ENCODE assay signal across 1 cellular context in the genomic region with DNA sequence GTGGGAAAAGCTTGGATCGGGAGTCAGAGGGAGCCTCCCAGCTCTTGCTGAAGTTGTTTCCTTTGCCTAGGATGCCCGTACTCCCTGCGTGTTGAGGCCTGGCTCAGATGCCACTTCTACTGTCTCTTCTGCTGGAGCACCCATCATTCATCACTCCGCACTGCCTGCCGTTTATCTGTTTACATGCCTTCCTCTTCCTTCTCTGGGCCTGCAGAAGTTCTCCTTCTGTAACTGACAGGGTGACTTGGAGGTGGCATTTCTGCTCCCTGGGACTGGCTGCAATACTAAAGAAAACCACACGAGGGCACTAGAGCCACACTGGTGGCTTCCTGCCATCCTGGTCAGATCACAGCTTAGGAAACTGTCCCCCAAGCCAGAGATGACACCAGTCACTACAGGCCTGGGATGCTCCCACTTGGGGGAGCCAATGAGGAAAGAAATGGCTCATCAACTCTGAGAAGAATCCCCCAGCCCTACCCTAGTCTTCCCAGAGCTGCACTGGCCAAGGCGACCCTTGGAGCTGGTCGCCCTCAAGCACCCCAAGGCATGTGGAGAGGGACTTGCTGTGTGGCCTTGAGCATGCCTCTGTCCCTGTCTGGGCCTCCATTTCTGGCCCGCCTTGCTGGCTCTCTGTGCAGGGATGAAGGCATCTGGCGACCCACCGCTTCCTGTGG.
A peak's percentile ranks its signal among the peaks of the same experiment; 100 is the strongest.
TF ChIP-seq lines count a peak whose summit lies in the region.

No MANE protein-coding gene starts in this region.

TF ChIP-seq in HepG2, 621 proteins besides CTCF, POLR2A, EP300 and RAD21 (continued from another document and continues in another):
- TF ChIP-seq, protein P1, sequence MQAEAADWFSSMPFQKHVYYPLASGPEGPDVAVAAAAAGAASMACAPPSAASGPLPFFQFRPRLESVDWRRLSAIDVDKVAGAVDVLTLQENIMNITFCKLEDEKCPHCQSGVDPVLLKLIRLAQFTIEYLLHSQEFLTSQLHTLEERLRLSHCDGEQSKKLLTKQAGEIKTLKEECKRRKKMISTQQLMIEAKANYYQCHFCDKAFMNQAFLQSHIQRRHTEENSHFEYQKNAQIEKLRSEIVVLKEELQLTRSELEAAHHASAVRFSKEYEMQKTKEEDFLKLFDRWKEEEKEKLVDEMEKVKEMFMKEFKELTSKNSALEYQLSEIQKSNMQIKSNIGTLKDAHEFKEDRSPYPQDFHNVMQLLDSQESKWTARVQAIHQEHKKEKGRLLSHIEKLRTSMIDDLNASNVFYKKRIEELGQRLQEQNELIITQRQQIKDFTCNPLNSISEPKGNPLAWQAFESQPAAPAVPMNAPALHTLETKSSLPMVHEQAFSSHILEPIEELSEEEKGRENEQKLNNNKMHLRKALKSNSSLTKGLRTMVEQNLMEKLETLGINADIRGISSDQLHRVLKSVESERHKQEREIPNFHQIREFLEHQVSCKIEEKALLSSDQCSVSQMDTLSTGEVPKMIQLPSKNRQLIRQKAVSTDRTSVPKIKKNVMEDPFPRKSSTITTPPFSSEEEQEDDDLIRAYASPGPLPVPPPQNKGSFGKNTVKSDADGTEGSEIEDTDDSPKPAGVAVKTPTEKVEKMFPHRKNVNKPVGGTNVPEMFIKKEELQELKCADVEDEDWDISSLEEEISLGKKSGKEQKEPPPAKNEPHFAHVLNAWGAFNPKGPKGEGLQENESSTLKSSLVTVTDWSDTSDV (CRISPR knock-in tag; IDR thresholded peaks at IDR 0.05), result no peak
- TF ChIP-seq SALL2 (CRISPR knock-in tag; IDR thresholded peaks at IDR 0.05) (no peak), ZNF263 (CRISPR knock-in tag; IDR thresholded peaks at IDR 0.05) (no peak), ZNF598 (CRISPR knock-in tag; IDR thresholded peaks at IDR 0.05; ENCODE audit: borderline replicate concordance) (peak; percentile 83; the same call in 1 of the 2 replicates), ZNF780A (CRISPR knock-in tag; IDR thresholded peaks at IDR 0.05) (no peak), PCBP2 (optimal IDR thresholded peaks at IDR 0.05; ENCODE audit: low read depth, low read length, poor library complexity, severe bottlenecking) (no peak), ZFAT (CRISPR knock-in tag; conservative IDR thresholded peaks at IDR 0.05) (no peak), GFI1 (CRISPR knock-in tag; IDR thresholded peaks at IDR 0.05; ENCODE audit: borderline replicate concordance) (no peak), MXI1 (IDR thresholded peaks at IDR 0.05; ENCODE audit: borderline replicate concordance, low read depth, low read length) (peak; percentile 30; the same call in 1 of the 3 replicates), ZNF350 (CRISPR knock-in tag; IDR thresholded peaks at IDR 0.05; ENCODE audit: borderline replicate concordance, low read depth) (peak; percentile 33; the same call in 1 of the 2 replicates), MTA3 (CRISPR knock-in tag; IDR thresholded peaks at IDR 0.05) (no peak), ZKSCAN8 (CRISPR knock-in tag; IDR thresholded peaks at IDR 0.05; ENCODE audit: borderline replicate concordance) (0 out of 2 replicates have a peak, but pooled peaks have one; percentile 32), ZNF326 (CRISPR knock-in tag; IDR thresholded peaks at IDR 0.05; ENCODE audit: borderline replicate concordance) (peak; percentile 54; the same call in 1 of the 2 replicates), ZNF136 (CRISPR knock-in tag; IDR thresholded peaks at IDR 0.05; ENCODE audit: low read depth) (0 out of 2 replicates have a peak, but pooled peaks have one; percentile 63), TOE1 (CRISPR knock-in tag; IDR thresholded peaks at IDR 0.05) (0 out of 2 replicates have a peak, but pooled peaks have one; percentile 34), SOX13 (IDR thresholded peaks at IDR 0.05) (no peak), SOX13 (CRISPR knock-in tag; conservative IDR thresholded peaks at IDR 0.05 in 1 of 2, IDR thresholded peaks at IDR 0.05 in 1 of 2) (peak in 1 of 2 experiments; percentile 36; a peak in 2 of 4 replicates), TBX2 (CRISPR knock-in tag; IDR thresholded peaks at IDR 0.05; ENCODE audit: borderline replicate concordance) (peak; percentile 24; the same call in 1 of the 2 replicates), ZNF709 (CRISPR knock-in tag; IDR thresholded peaks at IDR 0.05) (no peak), ZNF446 (CRISPR knock-in tag; IDR thresholded peaks at IDR 0.05) (no peak), SIN3A (IDR thresholded peaks at IDR 0.05; ENCODE audit: borderline replicate concordance, low read depth, low read length) (peak; percentile 32; the same call in 1 of the 2 replicates), ZNF33B (CRISPR knock-in tag; IDR thresholded peaks at IDR 0.05) (0 out of 2 replicates have a peak, but pooled peaks have one; percentile 62), AKAP8 (CRISPR knock-in tag; IDR thresholded peaks at IDR 0.05) (peak; percentile 84), SMAD3 (CRISPR knock-in tag; IDR thresholded peaks at IDR 0.05) (0 out of 2 replicates have a peak, but pooled peaks have one; percentile 34), ZNF816 (CRISPR knock-in tag; IDR thresholded peaks at IDR 0.05; ENCODE audit: borderline replicate concordance) (no peak), KDM4B (CRISPR knock-in tag; IDR thresholded peaks at IDR 0.05) (peak; percentile 33; the same call in 1 of the 2 replicates), ZNF337 (CRISPR knock-in tag; IDR thresholded peaks at IDR 0.05; ENCODE audit: borderline replicate concordance, low read depth) (no peak), MYC (CRISPR knock-in tag; IDR thresholded peaks at IDR 0.05; ENCODE audit: borderline replicate concordance) (no peak), ZNF317 (CRISPR knock-in tag; IDR thresholded peaks at IDR 0.05) (no peak), PHF8 (CRISPR knock-in tag; IDR thresholded peaks at IDR 0.05) (peak; percentile 19; the same call in 1 of the 2 replicates), MIER3 (CRISPR knock-in tag; IDR thresholded peaks at IDR 0.05; ENCODE audit: borderline replicate concordance) (peak; percentile 35; the same call in 1 of the 2 replicates), HOXA9 (CRISPR knock-in tag; IDR thresholded peaks at IDR 0.05; ENCODE audit: borderline replicate concordance) (no peak), SAFB2 (CRISPR knock-in tag; IDR thresholded peaks at IDR 0.05; ENCODE audit: borderline replicate concordance, low read depth) (no peak; the same call in 1 of the 2 replicates), SSRP1 (CRISPR knock-in tag; IDR thresholded peaks at IDR 0.05) (peak; percentile 58; the same call in 1 of the 2 replicates), JUNB (CRISPR knock-in tag; IDR thresholded peaks at IDR 0.05; ENCODE audit: borderline replicate concordance) (no peak)
- TF ChIP-seq, protein P2, sequence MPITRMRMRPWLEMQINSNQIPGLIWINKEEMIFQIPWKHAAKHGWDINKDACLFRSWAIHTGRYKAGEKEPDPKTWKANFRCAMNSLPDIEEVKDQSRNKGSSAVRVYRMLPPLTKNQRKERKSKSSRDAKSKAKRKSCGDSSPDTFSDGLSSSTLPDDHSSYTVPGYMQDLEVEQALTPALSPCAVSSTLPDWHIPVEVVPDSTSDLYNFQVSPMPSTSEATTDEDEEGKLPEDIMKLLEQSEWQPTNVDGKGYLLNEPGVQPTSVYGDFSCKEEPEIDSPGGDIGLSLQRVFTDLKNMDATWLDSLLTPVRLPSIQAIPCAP (CRISPR knock-in tag; IDR thresholded peaks at IDR 0.05; ENCODE audit: low read depth), result no peak
- TF ChIP-seq, protein P3, sequence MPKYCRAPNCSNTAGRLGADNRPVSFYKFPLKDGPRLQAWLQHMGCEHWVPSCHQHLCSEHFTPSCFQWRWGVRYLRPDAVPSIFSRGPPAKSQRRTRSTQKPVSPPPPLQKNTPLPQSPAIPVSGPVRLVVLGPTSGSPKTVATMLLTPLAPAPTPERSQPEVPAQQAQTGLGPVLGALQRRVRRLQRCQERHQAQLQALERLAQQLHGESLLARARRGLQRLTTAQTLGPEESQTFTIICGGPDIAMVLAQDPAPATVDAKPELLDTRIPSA (CRISPR knock-in tag; IDR thresholded peaks at IDR 0.05; ENCODE audit: borderline replicate concordance), result no peak
- TF ChIP-seq, protein P4, sequence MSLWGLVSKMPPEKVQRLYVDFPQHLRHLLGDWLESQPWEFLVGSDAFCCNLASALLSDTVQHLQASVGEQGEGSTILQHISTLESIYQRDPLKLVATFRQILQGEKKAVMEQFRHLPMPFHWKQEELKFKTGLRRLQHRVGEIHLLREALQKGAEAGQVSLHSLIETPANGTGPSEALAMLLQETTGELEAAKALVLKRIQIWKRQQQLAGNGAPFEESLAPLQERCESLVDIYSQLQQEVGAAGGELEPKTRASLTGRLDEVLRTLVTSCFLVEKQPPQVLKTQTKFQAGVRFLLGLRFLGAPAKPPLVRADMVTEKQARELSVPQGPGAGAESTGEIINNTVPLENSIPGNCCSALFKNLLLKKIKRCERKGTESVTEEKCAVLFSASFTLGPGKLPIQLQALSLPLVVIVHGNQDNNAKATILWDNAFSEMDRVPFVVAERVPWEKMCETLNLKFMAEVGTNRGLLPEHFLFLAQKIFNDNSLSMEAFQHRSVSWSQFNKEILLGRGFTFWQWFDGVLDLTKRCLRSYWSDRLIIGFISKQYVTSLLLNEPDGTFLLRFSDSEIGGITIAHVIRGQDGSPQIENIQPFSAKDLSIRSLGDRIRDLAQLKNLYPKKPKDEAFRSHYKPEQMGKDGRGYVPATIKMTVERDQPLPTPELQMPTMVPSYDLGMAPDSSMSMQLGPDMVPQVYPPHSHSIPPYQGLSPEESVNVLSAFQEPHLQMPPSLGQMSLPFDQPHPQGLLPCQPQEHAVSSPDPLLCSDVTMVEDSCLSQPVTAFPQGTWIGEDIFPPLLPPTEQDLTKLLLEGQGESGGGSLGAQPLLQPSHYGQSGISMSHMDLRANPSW (CRISPR knock-in tag; IDR thresholded peaks at IDR 0.05; ENCODE audit: borderline replicate concordance), result 0 out of 2 replicates have a peak, but pooled peaks have one; percentile 52
- TF ChIP-seq, protein P5, sequence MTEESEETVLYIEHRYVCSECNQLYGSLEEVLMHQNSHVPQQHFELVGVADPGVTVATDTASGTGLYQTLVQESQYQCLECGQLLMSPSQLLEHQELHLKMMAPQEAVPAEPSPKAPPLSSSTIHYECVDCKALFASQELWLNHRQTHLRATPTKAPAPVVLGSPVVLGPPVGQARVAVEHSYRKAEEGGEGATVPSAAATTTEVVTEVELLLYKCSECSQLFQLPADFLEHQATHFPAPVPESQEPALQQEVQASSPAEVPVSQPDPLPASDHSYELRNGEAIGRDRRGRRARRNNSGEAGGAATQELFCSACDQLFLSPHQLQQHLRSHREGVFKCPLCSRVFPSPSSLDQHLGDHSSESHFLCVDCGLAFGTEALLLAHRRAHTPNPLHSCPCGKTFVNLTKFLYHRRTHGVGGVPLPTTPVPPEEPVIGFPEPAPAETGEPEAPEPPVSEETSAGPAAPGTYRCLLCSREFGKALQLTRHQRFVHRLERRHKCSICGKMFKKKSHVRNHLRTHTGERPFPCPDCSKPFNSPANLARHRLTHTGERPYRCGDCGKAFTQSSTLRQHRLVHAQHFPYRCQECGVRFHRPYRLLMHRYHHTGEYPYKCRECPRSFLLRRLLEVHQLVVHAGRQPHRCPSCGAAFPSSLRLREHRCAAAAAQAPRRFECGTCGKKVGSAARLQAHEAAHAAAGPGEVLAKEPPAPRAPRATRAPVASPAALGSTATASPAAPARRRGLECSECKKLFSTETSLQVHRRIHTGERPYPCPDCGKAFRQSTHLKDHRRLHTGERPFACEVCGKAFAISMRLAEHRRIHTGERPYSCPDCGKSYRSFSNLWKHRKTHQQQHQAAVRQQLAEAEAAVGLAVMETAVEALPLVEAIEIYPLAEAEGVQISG (CRISPR knock-in tag; IDR thresholded peaks at IDR 0.05), result no peak; the same call in 1 of the 2 replicates
- TF ChIP-seq, protein P6, sequence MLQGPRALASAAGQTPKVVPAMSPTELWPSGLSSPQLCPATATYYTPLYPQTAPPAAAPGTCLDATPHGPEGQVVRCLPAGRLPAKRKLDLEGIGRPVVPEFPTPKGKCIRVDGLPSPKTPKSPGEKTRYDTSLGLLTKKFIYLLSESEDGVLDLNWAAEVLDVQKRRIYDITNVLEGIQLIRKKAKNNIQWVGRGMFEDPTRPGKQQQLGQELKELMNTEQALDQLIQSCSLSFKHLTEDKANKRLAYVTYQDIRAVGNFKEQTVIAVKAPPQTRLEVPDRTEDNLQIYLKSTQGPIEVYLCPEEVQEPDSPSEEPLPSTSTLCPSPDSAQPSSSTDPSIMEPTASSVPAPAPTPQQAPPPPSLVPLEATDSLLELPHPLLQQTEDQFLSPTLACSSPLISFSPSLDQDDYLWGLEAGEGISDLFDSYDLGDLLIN (CRISPR knock-in tag; IDR thresholded peaks at IDR 0.05; ENCODE audit: borderline replicate concordance), result no peak
- TF ChIP-seq, protein P7, sequence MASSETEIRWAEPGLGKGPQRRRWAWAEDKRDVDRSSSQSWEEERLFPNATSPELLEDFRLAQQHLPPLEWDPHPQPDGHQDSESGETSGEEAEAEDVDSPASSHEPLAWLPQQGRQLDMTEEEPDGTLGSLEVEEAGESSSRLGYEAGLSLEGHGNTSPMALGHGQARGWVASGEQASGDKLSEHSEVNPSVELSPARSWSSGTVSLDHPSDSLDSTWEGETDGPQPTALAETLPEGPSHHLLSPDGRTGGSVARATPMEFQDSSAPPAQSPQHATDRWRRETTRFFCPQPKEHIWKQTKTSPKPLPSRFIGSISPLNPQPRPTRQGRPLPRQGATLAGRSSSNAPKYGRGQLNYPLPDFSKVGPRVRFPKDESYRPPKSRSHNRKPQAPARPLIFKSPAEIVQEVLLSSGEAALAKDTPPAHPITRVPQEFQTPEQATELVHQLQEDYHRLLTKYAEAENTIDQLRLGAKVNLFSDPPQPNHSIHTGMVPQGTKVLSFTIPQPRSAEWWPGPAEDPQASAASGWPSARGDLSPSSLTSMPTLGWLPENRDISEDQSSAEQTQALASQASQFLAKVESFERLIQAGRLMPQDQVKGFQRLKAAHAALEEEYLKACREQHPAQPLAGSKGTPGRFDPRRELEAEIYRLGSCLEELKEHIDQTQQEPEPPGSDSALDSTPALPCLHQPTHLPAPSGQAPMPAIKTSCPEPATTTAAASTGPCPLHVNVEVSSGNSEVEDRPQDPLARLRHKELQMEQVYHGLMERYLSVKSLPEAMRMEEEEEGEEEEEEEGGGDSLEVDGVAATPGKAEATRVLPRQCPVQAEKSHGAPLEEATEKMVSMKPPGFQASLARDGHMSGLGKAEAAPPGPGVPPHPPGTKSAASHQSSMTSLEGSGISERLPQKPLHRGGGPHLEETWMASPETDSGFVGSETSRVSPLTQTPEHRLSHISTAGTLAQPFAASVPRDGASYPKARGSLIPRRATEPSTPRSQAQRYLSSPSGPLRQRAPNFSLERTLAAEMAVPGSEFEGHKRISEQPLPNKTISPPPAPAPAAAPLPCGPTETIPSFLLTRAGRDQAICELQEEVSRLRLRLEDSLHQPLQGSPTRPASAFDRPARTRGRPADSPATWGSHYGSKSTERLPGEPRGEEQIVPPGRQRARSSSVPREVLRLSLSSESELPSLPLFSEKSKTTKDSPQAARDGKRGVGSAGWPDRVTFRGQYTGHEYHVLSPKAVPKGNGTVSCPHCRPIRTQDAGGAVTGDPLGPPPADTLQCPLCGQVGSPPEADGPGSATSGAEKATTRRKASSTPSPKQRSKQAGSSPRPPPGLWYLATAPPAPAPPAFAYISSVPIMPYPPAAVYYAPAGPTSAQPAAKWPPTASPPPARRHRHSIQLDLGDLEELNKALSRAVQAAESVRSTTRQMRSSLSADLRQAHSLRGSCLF (CRISPR knock-in tag; IDR thresholded peaks at IDR 0.05; ENCODE audit: borderline replicate concordance), result no peak
- TF ChIP-seq, protein P8, sequence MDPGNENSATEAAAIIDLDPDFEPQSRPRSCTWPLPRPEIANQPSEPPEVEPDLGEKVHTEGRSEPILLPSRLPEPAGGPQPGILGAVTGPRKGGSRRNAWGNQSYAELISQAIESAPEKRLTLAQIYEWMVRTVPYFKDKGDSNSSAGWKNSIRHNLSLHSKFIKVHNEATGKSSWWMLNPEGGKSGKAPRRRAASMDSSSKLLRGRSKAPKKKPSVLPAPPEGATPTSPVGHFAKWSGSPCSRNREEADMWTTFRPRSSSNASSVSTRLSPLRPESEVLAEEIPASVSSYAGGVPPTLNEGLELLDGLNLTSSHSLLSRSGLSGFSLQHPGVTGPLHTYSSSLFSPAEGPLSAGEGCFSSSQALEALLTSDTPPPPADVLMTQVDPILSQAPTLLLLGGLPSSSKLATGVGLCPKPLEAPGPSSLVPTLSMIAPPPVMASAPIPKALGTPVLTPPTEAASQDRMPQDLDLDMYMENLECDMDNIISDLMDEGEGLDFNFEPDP (CRISPR knock-in tag; conservative IDR thresholded peaks at IDR 0.05), result no peak
